In the genomic region with DNA sequence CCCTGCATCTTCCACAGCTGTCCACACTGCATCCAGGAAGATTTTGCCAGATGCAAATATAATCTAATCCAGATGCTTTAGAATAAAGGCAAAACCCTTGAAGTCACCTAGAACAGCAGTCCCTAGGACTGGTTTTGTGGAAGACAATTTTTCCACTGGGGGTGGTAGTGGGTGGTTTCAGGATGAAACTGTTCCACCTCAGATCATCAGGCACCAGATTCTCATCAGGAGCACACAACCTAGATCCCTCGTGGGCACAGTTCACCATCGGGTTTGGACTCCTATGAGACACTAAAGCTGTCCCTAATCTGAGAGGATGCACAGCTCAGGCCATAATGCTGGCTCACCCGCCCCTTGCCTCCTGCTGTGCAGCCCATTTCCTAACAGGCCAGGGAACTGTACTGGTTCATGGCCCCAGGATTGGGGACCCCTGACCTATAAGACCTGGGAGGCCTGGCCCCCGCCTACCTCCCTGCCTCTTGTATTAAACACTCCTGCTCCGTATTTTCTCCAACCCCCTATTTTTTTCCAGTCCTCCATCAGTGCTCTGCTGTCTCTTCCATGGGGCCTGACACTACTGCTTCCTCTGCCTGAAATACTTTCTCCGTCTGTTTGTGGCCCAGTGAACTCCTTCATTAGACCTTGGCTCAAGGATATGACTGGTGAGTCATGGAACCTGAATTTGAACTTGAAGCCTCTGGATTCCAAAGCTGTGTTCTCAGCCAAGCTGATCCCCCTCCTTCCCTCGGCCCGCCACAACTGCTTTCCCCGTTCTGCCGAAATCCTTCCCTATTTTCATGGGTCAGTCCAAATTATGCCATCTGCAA, we compare ENCODE assay signal across 9 cellular contexts.
DNase-seq lines count a peak whose midpoint lies in the region; FAIRE-seq and TF ChIP-seq lines count a peak whose summit lies in the region.
"Had no signal": no experiment of that assay in that cellular context is flagged by ENCODE, and none has a peak within 500 bp of the region (broad histone marks: within the 10 kb centered on the region; RNA-seq: fewer than 3 reads in every experiment).

No MANE protein-coding gene starts in this region.

- peak overlapping the region; percentile 62 for H3K4me2 ChIP-seq in mesenchymal stem cell (ENCODE audit: low read length, poor library complexity, severe bottlenecking)

- H3K36me3 ChIP-seq in mesenchymal stem cell (ENCODE audit: control insufficient read depth in 1 of 2, insufficient read depth in 2 of 2, low read depth in 1 of 2, low read length in 2 of 2) = peaks cover 5 to 20% of the 10 kb centered on the region in 2 experiments

- H2BK15ac ChIP-seq in mesenchymal stem cell (ENCODE audit: low read depth, poor library complexity, severe bottlenecking) = peak overlapping the region; percentile 82

- no peaks in the 10 kb centered on the region for H3K9me3 Mint-ChIP-seq in dendritic cell treated with granulocyte-macrophage colony-stimulating factor and Interleukin-4, amounts not matched to agents 40 ng/mL and 50 ng/mL, for 4 days

- H3K36me3 Mint-ChIP-seq in dendritic cell treated with granulocyte-macrophage colony-stimulating factor and Interleukin-4, amounts not matched to agents 40 ng/mL and 50 ng/mL, for 4 days (ENCODE audit: low read depth) = peaks cover 49% of the 10 kb centered on the region

- H3K27ac Mint-ChIP-seq in dendritic cell treated with granulocyte-macrophage colony-stimulating factor and Interleukin-4, amounts not matched to agents 40 ng/mL and 50 ng/mL, for 4 days = peak overlapping the region; percentile 0

- no peak for TF ChIP-seq CTCF in D721Med (IDR thresholded peaks at IDR 0.05; ENCODE audit: insufficient read depth, missing control alignments)

- H2AFZ ChIP-seq in mesenchymal stem cell (ENCODE audit: low read depth, low read length) = no peak overlapping the region

- peak overlapping the region; percentile 69 for H2BK120ac ChIP-seq in mesenchymal stem cell (ENCODE audit: low read depth, low read length)

- peak overlapping the region; percentile 80 to 92 for H2BK12ac ChIP-seq in mesenchymal stem cell (ENCODE audit: low read length in 2 of 2)

- 3% methylated on average over 9 of the region's 10 CpGs for WGBS in mesenchymal stem cell

- peak overlapping the region; percentile 70 for H4K8ac ChIP-seq in mesenchymal stem cell (ENCODE audit: low read length)

- H3K27me3 Mint-ChIP-seq in dendritic cell treated with granulocyte-macrophage colony-stimulating factor and Interleukin-4, amounts not matched to agents 40 ng/mL and 50 ng/mL, for 4 days = no peaks in the 10 kb centered on the region

- H2AK5ac ChIP-seq in mesenchymal stem cell (ENCODE audit: low read length, severe bottlenecking) = peak overlapping the region; percentile 100

- peaks cover 17% of the 10 kb centered on the region for H3K79me1 ChIP-seq in mesenchymal stem cell (replicated peaks; ENCODE audit: low read length, poor library complexity, severe bottlenecking)

- no peak for FAIRE-seq in D721Med (lab: Jason Lieb, UNC)

- intact Hi-C loops in dendritic cell treated with granulocyte-macrophage colony-stimulating factor and Interleukin-4, amounts not matched to agents 40 ng/mL and 50 ng/mL, for 4 days (cut with micrococcal nuclease) = no loop called here

- H2BK5ac ChIP-seq in mesenchymal stem cell (ENCODE audit: low read depth, low read length, poor library complexity, severe bottlenecking) = peak overlapping the region; percentile 99

- peak overlapping the region; percentile 76 to 91 for H3K4ac ChIP-seq in mesenchymal stem cell (ENCODE audit: low read depth in 1 of 2, low read length in 2 of 2)

- peak in 2 of 3 donors; percentile 2 to 12 for DNase-seq in stimulated activated CD4-positive, alpha-beta T cell treated with anti-CD3 and anti-CD28 coated beads, Interleukin-12 subunit alpha, Interleukin-12 subunit beta, amount 100 ng/mL, for 48 hours (ENCODE audit: low read depth in 2 of 3, low spot score in 1 of 3)
- no peak for DNase-seq in stimulated activated CD4-positive, alpha-beta T cell treated with anti-CD3 and anti-CD28 coated beads, Interleukin-4, amount 100 ng/mL, for 1 hour
- DNase-seq in mesenchymal stem cell = peak; percentile 92
- DNase-seq in NCI-H1694 treated with DMSO at 0.1 percent for 48 hours (lab: John Stamatoyannopoulos, UW) = no peak
- no peak for DNase-seq in DMS153 treated with DMSO at 0.1 percent for 48 hours (lab: John Stamatoyannopoulos, UW; ENCODE audit: unreplicated experiment)
- no peak for DNase-seq in D721Med (ENCODE audit: insufficient read length, low spot score)
- no peak for DNase-seq in mesenteric fat pad (ENCODE audit: low spot score)
- DNase-seq: activated CD4-positive, alpha-beta T cell treated with anti-CD3 and anti-CD28 coated beads for 4 hours had no signal

- H3K18ac ChIP-seq in mesenchymal stem cell (ENCODE audit: low read depth in 1 of 2, low read length in 2 of 2) = peak overlapping the region; percentile 95 to 96

- H3K9ac ChIP-seq in mesenchymal stem cell (ENCODE audit: low read length) = peak overlapping the region; percentile 68

- peak overlapping the region in 1 of 2 experiments; percentile 52 for H3K4me3 ChIP-seq in mesenchymal stem cell (ENCODE audit: insufficient read depth in 1 of 2, low read depth in 1 of 2, low read length in 2 of 2)

- H3K23ac ChIP-seq in mesenchymal stem cell (ENCODE audit: low read length in 2 of 2) = peak overlapping the region in 1 of 2 experiments; percentile 60

- no peaks in the 10 kb centered on the region for H3K27me3 ChIP-seq in mesenchymal stem cell (ENCODE audit: control insufficient read depth in 1 of 2, insufficient read depth in 1 of 2, low read length in 2 of 2)

- peak overlapping the region; percentile 97 for H3K27ac ChIP-seq in mesenchymal stem cell (ENCODE audit: low read length, poor library complexity, severe bottlenecking)

- no peak overlapping the region for H3K4me3 Mint-ChIP-seq in dendritic cell treated with granulocyte-macrophage colony-stimulating factor and Interleukin-4, amounts not matched to agents 40 ng/mL and 50 ng/mL, for 4 days

- no peaks in the 10 kb centered on the region for H3K9me3 ChIP-seq in mesenchymal stem cell (ENCODE audit: control insufficient read depth, low read length)

- H3K14ac ChIP-seq in mesenchymal stem cell (ENCODE audit: low read length in 2 of 2) = peak overlapping the region in 1 of 2 experiments; percentile 77

- peak overlapping the region; percentile 77 for H4K91ac ChIP-seq in mesenchymal stem cell (ENCODE audit: low read length)

- H3K4me1 ChIP-seq in mesenchymal stem cell (ENCODE audit: control insufficient read depth, insufficient read depth, low read depth, low read length) = peaks cover 26% of the 10 kb centered on the region

- H3K4me1 Mint-ChIP-seq in dendritic cell treated with granulocyte-macrophage colony-stimulating factor and Interleukin-4, amounts not matched to agents 40 ng/mL and 50 ng/mL, for 4 days (ENCODE audit: low read depth) = no peaks in the 10 kb centered on the region

Comparison
In these comparisons a context has a peak if more than half of its experiments do, and no peak if none do; other contexts are left out.
1. DNase-seq: peak in stimulated activated CD4-positive, alpha-beta T cell treated with anti-CD3 and anti-CD28 coated beads, Interleukin-12 subunit alpha, Interleukin-12 subunit beta, amount 100 ng/mL, for 48 hours (2 of 3) and mesenchymal stem cell (single experiment); none in stimulated activated CD4-positive, alpha-beta T cell treated with anti-CD3 and anti-CD28 coated beads, Interleukin-4, amount 100 ng/mL, for 1 hour (single experiment), NCI-H1694 treated with DMSO at 0.1 percent for 48 hours (single experiment), DMS153 treated with DMSO at 0.1 percent for 48 hours (single experiment), D721Med (single experiment) and mesenteric fat pad (single experiment).